In genomic region chr12:49279706-49280159, GRCh38 we compare ENCODE assay signal across 13 cellular contexts. TPM values are rescaled to one million over a fixed set of nuclear protein-coding genes. Genes with fewer than 3 reads are reported as not detected.
DNase-seq lines count a peak whose midpoint lies in the region; ATAC-seq and TF ChIP-seq lines count a peak whose summit lies in the region.
"Had no signal": no experiment of that assay in that cellular context is flagged by ENCODE, and none has a peak within 500 bp of the region (broad histone marks: within the 10 kb centered on the region; RNA-seq: fewer than 3 reads in every experiment).

No MANE protein-coding gene starts in this region.

- H3K4me3 ChIP-seq in lower lobe of right lung: no peak overlapping the region

- TF ChIP-seq RAD21 in Ishikawa (IDR thresholded peaks at IDR 0.05; ENCODE audit: low read depth): no peak

- peaks cover 12% of the 10 kb centered on the region for H3K4me1 ChIP-seq in lower lobe of right lung

- H3K9me3 ChIP-seq in lower lobe of right lung: no peaks in the 10 kb centered on the region

- H3K27ac ChIP-seq in VCaP: peak overlapping the region; percentile 13; the same call in 1 of the 2 replicates
- no peak overlapping the region for H3K27ac ChIP-seq in lower lobe of right lung

- H3K27me3 ChIP-seq in lower lobe of right lung (ENCODE audit: low read depth): no peaks in the 10 kb centered on the region

- DNase-seq in CD1c-positive myeloid dendritic cell (ENCODE audit: extremely low spot score) (peak; percentile 72), lower lobe of right lung (peak; percentile 68), GM13976 (ENCODE audit: low spot score) (no peak)
- DNase-seq in activated CD8-positive, alpha-beta memory T cell treated with anti-CD3 and anti-CD28 coated beads, Interleukin-2, amount 50 U/mL, for 4 hours: no peak
- DNase-seq: activated CD4-positive, alpha-beta T cell treated with anti-CD3 and anti-CD28 coated beads, Interleukin-2, amount 50 U/mL, for 48 hours; midbrain; NCI-H2081; SHP77 treated with DMSO at 0.1 percent for 48 hours had no signal

- in situ Hi-C loops in GM13976 (cut with MboI; ENCODE audit: low sequenced_read_pairs, unreplicated experiment): no loop called here

- ATAC-seq in lower lobe of right lung: peak; percentile 73 to 82
- no peak for ATAC-seq in GM21381 (IDR thresholded peaks at IDR 0.05; ENCODE audit: unreplicated experiment)
- ATAC-seq in GM18867 (IDR thresholded peaks at IDR 0.05; ENCODE audit: unreplicated experiment): no peak

- intact Hi-C loops in lower lobe of right lung (cut with DNase I): no loop called here

- no peaks in the 10 kb centered on the region for H3K36me3 ChIP-seq in lower lobe of right lung

- TF ChIP-seq CTCF in VCaP (conservative IDR thresholded peaks at IDR 0.05): no peak
- TF ChIP-seq CTCF in lower lobe of right lung (IDR thresholded peaks at IDR 0.05): no peak
- TF ChIP-seq CTCF in GM13976 (IDR thresholded peaks at IDR 0.05; ENCODE audit: borderline replicate concordance, control extremely low read depth, extremely low read depth, insufficient read depth, missing control alignments): no peak

- TF ChIP-seq EP300 in Ishikawa (IDR thresholded peaks at IDR 0.05; ENCODE audit: borderline replicate concordance): no peak

TF ChIP-seq in Ishikawa, 13 proteins besides CTCF, POLR2A, EP300 and RAD21:
- TF ChIP-seq USF1 (IDR thresholded peaks at IDR 0.05) (0 out of 2 replicates have a peak, but pooled peaks have one; percentile 27), REST (IDR thresholded peaks at IDR 0.05; ENCODE audit: low read depth) (no peak)

RNA-seq across cellular contexts. Expression of gene TUBA1C, which starts 14.9 kb away (rescaled TPM):
- total RNA-seq in lower lobe of right lung: 96.0 TPM

RNA-seq across cellular contexts. Expression of gene PRPH, which starts 15.2 kb away (rescaled TPM):
- 1.0 TPM for total RNA-seq in lower lobe of right lung

RNA-seq across cellular contexts. Expression of gene TROAP, which starts 43.3 kb away (rescaled TPM):
- 1.4 TPM for total RNA-seq in lower lobe of right lung

RNA-seq across cellular contexts. Expression of gene C1QL4, which starts 57.3 kb away (rescaled TPM):
- total RNA-seq in lower lobe of right lung: not detected
- total RNA-seq: skeletal muscle tissue had no signal

Comparison
In these comparisons a context has a peak if more than half of its experiments do, and no peak if none do; other contexts are left out.
1. DNase-seq: peak in CD1c-positive myeloid dendritic cell (single experiment) and lower lobe of right lung (single experiment); none in activated CD8-positive, alpha-beta memory T cell treated with anti-CD3 and anti-CD28 coated beads, Interleukin-2, amount 50 U/mL, for 4 hours (single experiment) and GM13976 (single experiment).
2. ATAC-seq: peak in lower lobe of right lung (2 of 2); none in GM21381 (single experiment) and GM18867 (single experiment).